24 cellular contexts compared by ENCODE assay signal in the genomic region with DNA sequence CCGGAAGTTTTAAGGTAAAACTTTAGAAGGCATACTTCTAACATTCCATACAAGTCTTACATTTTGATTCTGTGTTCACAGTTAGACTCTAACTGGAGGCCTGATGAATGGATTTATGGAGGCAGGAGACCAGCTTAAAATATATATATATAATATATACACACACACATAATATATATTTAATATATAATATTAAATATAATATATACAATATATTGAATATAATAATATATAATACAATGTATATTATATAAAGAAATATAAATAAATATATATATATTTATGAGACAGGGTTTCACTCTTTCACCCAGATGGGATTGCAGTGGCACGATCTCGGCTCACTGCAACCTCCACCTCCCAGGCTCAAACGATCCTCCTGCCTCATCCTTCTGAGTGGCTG. TPM values are rescaled to one million over a fixed set of nuclear protein-coding genes. Genes with fewer than 3 reads are reported as not detected.
"Had no signal": no experiment of that assay in that cellular context is flagged by ENCODE, and none has a peak within 500 bp of the region (broad histone marks: within the 10 kb centered on the region; RNA-seq: fewer than 3 reads in every experiment).

No MANE protein-coding gene starts in this region.

- H3K9me3 ChIP-seq: esophagus muscularis mucosa, gastrocnemius medialis, heart right ventricle, left lung, lower lobe of right lung, mucosa of descending colon had no signal

- DNase-seq: dermis blood vessel endothelial cell; dorsolateral prefrontal cortex; effector CD4-positive, alpha-beta T cell; effector memory CD4-positive, alpha-beta T cell; foreskin melanocyte; gastrocnemius medialis; glutamatergic neuron; head of caudate nucleus; heart right ventricle; hippocampal formation; left cardiac atrium; left lung; left ventricle myocardium superior; lower lobe of right lung; mesenchymal stem cell; mucosa of descending colon had no signal

- ATAC-seq: gastrocnemius medialis, heart right ventricle, left cardiac atrium, left lung, left ventricle myocardium superior, lower lobe of right lung, mucosa of descending colon had no signal

- H3K27ac ChIP-seq: coronary artery, heart right ventricle, left lung, lower lobe of right lung had no signal

- H3K4me3 ChIP-seq: coronary artery, gastrocnemius medialis, heart right ventricle, left lung, lower lobe of right lung, mucosa of descending colon had no signal

- H3K36me3 ChIP-seq: esophagus muscularis mucosa, gastrocnemius medialis, heart right ventricle, left lung, lower lobe of right lung had no signal

- H3K27me3 ChIP-seq: dorsolateral prefrontal cortex, esophagus muscularis mucosa, gastrocnemius medialis, heart right ventricle, left lung had no signal

- H3K4me1 ChIP-seq: left lung, lower lobe of right lung had no signal

RNA-seq across cellular contexts. Expression of gene TDO2, which starts 58.1 kb away (rescaled TPM):
- total RNA-seq: dermis blood vessel endothelial cell, endothelial cell of umbilical vein, epithelial cell of proximal tubule, esophagus muscularis mucosa, glomerular endothelial cell, kidney epithelial cell, left cardiac atrium, left ventricle myocardium superior, lung microvascular endothelial cell, mesenteric fat pad had no signal
